8 cellular contexts compared by ENCODE assay signal in genomic region chr15:23467110-23467600, GRCh38. TPM values are rescaled to one million over a fixed set of nuclear protein-coding genes. Genes with fewer than 3 reads are reported as not detected.
A peak's percentile ranks its signal among the peaks of the same experiment; 100 is the strongest.
DNase-seq lines count a peak whose midpoint lies in the region; ATAC-seq and TF ChIP-seq lines count a peak whose summit lies in the region.

No MANE protein-coding gene starts in this region.

- CTCF ChIA-PET in HEK293 (lab: Yijun Ruan, JAX): interaction anchor here (0.7 to 0.9 kb wide), 2 partner anchors 10 to 428 kb away, joined by 3 to 5 read pairs; partner anchors contain the start of gene TUBGCP5

- ATAC-seq in RWPE2 (ENCODE audit: low read depth): peak; percentile 66; the same call in 2 of the 3 replicates

- no peaks in the 10 kb centered on the region for H3K4me1 ChIP-seq in HEK293 (ENCODE audit: control insufficient read depth, insufficient read depth, low read length)
- no peaks in the 10 kb centered on the region for H3K4me1 ChIP-seq in RWPE2 (ENCODE audit: insufficient read depth, poor library complexity, severe bottlenecking)

- no peaks in the 10 kb centered on the region for H3K4me1 Mint-ChIP-seq in type B pancreatic cell (ENCODE audit: unreplicated experiment)

- H3K27me3 Mint-ChIP-seq in type B pancreatic cell: no peaks in the 10 kb centered on the region

- H3K4me3 Mint-ChIP-seq in type B pancreatic cell: no peak overlapping the region

- H3K9me3 ChIP-seq in HEK293 (ENCODE audit: control insufficient read depth, insufficient read depth, low read depth, low read length) (no peaks in the 10 kb centered on the region), RWPE2 (ENCODE audit: severe bottlenecking) (no peaks in the 10 kb centered on the region)

- H3K36me3 ChIP-seq in HEK293 (ENCODE audit: control insufficient read depth in 2 of 2, insufficient read depth in 1 of 2, low read length in 2 of 2) (no peaks in the 10 kb centered on the region), RWPE2 (ENCODE audit: low read depth) (no peaks in the 10 kb centered on the region)

- H3K36me3 Mint-ChIP-seq in type B pancreatic cell: no peaks in the 10 kb centered on the region

- no peak overlapping the region for H3K4me3 ChIP-seq in HEK293 (ENCODE audit: low read depth, low read length)
- no peak overlapping the region for H3K4me3 ChIP-seq in RWPE2 (ENCODE audit: severe bottlenecking)

- POLR2A ChIA-PET in HEK293 (lab: Yijun Ruan, JAX): no interaction called here

- H3K9me3 Mint-ChIP-seq in type B pancreatic cell: no peaks in the 10 kb centered on the region

- peak; percentile 5 for DNase-seq in AG09319 (ENCODE audit: extremely low read depth, low read depth)
- no peak for DNase-seq in RWPE2 (ENCODE audit: low spot score)
- peak; percentile 19 for DNase-seq in globus pallidus (ENCODE audit: low spot score)
- no peak for DNase-seq in type B pancreatic cell (ENCODE audit: extremely low spot score, unreplicated experiment)
- no peak for DNase-seq in activated effector memory CD4-positive, alpha-beta T cell treated with Interleukin-2 at 50 U/mL for 16 hours
- no peak for DNase-seq in NCI-H226
- no peak for DNase-seq in C1 segment of cervical spinal cord (lab: John Stamatoyannopoulos, UW)

- TF ChIP-seq CTCF in AG09319 (IDR thresholded peaks at IDR 0.05; ENCODE audit: low read depth, low read length): peak; percentile 32
- no peak for TF ChIP-seq CTCF in HEK293 (tag by site-specific recombination; IDR thresholded peaks at IDR 0.05)
- peak; percentile 81 for TF ChIP-seq CTCF in RWPE2 (IDR thresholded peaks at IDR 0.05; ENCODE audit: poor library complexity, severe bottlenecking)
- peak; percentile 67 for TF ChIP-seq CTCF in type B pancreatic cell (conservative IDR thresholded peaks at IDR 0.05)

- H3K27ac ChIP-seq in HEK293 (ENCODE audit: extremely low read depth, low read depth, low read length) (no peak overlapping the region), RWPE2 (ENCODE audit: poor library complexity, severe bottlenecking) (no peak overlapping the region)

- H3K27me3 ChIP-seq in RWPE2 (ENCODE audit: insufficient read depth, poor library complexity, severe bottlenecking): peaks cover 10% of the 10 kb centered on the region

- no peak overlapping the region for H3K27ac Mint-ChIP-seq in type B pancreatic cell

TF ChIP-seq in HEK293, 187 proteins besides CTCF, POLR2A, EP300 and RAD21:
- TF ChIP-seq, protein P1, sequence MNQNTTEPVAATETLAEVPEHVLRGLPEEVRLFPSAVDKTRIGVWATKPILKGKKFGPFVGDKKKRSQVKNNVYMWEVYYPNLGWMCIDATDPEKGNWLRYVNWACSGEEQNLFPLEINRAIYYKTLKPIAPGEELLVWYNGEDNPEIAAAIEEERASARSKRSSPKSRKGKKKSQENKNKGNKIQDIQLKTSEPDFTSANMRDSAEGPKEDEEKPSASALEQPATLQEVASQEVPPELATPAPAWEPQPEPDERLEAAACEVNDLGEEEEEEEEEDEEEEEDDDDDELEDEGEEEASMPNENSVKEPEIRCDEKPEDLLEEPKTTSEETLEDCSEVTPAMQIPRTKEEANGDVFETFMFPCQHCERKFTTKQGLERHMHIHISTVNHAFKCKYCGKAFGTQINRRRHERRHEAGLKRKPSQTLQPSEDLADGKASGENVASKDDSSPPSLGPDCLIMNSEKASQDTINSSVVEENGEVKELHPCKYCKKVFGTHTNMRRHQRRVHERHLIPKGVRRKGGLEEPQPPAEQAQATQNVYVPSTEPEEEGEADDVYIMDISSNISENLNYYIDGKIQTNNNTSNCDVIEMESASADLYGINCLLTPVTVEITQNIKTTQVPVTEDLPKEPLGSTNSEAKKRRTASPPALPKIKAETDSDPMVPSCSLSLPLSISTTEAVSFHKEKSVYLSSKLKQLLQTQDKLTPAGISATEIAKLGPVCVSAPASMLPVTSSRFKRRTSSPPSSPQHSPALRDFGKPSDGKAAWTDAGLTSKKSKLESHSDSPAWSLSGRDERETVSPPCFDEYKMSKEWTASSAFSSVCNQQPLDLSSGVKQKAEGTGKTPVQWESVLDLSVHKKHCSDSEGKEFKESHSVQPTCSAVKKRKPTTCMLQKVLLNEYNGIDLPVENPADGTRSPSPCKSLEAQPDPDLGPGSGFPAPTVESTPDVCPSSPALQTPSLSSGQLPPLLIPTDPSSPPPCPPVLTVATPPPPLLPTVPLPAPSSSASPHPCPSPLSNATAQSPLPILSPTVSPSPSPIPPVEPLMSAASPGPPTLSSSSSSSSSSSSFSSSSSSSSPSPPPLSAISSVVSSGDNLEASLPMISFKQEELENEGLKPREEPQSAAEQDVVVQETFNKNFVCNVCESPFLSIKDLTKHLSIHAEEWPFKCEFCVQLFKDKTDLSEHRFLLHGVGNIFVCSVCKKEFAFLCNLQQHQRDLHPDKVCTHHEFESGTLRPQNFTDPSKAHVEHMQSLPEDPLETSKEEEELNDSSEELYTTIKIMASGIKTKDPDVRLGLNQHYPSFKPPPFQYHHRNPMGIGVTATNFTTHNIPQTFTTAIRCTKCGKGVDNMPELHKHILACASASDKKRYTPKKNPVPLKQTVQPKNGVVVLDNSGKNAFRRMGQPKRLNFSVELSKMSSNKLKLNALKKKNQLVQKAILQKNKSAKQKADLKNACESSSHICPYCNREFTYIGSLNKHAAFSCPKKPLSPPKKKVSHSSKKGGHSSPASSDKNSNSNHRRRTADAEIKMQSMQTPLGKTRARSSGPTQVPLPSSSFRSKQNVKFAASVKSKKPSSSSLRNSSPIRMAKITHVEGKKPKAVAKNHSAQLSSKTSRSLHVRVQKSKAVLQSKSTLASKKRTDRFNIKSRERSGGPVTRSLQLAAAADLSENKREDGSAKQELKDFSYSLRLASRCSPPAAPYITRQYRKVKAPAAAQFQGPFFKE (tag by site-specific recombination; IDR thresholded peaks at IDR 0.05; ENCODE audit: borderline replicate concordance): no peak
- TF ChIP-seq ZNF654 (tag by site-specific recombination; IDR thresholded peaks at IDR 0.05; ENCODE audit: low read depth): peak; percentile 62

RNA-seq across cellular contexts. Expression of gene GOLGA6L2, which starts 20.1 kb away (rescaled TPM):
- total RNA-seq in type B pancreatic cell (ENCODE audit: low replicate concordance): not detected in 2 replicates

Comparison
In these comparisons a context has a peak if more than half of its experiments do, and no peak if none do; other contexts are left out.
1. DNase-seq: peak in AG09319 (single experiment) and globus pallidus (single experiment); none in RWPE2 (single experiment), type B pancreatic cell (single experiment), activated effector memory CD4-positive, alpha-beta T cell treated with Interleukin-2 at 50 U/mL for 16 hours (single experiment), NCI-H226 (single experiment) and C1 segment of cervical spinal cord (0 of 14).